Comparison of ENCODE assay signal across 18 cellular contexts in genomic region chr12:4120316-4120920, GRCh38.
DNase-seq lines count a peak whose midpoint lies in the region; ATAC-seq and TF ChIP-seq lines count a peak whose summit lies in the region.
"Had no signal": no experiment of that assay in that cellular context is flagged by ENCODE, and none has a peak within 500 bp of the region (broad histone marks: within the 10 kb centered on the region; RNA-seq: fewer than 3 reads in every experiment).

No MANE protein-coding gene starts in this region.

- H3K79me2 ChIP-seq in SK-N-SH (ENCODE audit: insufficient read depth) = no peaks in the 10 kb centered on the region

- peaks cover 54% of the 10 kb centered on the region for H3K4me1 Mint-ChIP-seq in T-helper 1 cell treated with Interleukin-12 subunit alpha and Interleukin-12 subunit beta and Interleukin-4 antibody, amounts not matched to agents 30 μg/mL and 1 μg/mL, for 36 hours (ENCODE audit: low read depth)
- H3K4me1 Mint-ChIP-seq in activated T-helper 1 cell treated with anti-CD3 and anti-CD28 coated beads, Interleukin-12 subunit alpha, Interleukin-12 subunit beta, Interleukin-2, Interleukin-4 antibody, amounts not matched to agents 30 ng/mL and 10 ng/mL and 1 ng/mL, durations not matched to agents 14 hours and 24 hours and 36 hours (ENCODE audit: low read depth) = peaks cover 62% of the 10 kb centered on the region
- peaks cover 49 to 62% (median 53%) of the 10 kb centered on the region in 3 donors for H3K4me1 Mint-ChIP-seq in naive B cell

- H2AFZ ChIP-seq in SK-N-SH (ENCODE audit: low read depth) = no peak overlapping the region

- no peaks in the 10 kb centered on the region for H3F3A ChIP-seq in SK-N-SH (replicated peaks; ENCODE audit: insufficient read depth)

- H3K4me3 Mint-ChIP-seq in T-helper 1 cell treated with Interleukin-12 subunit alpha and Interleukin-12 subunit beta and Interleukin-4 antibody, amounts not matched to agents 30 μg/mL and 1 μg/mL, for 36 hours = no peak overlapping the region
- H3K4me3 Mint-ChIP-seq in activated T-helper 1 cell treated with anti-CD3 and anti-CD28 coated beads, Interleukin-12 subunit alpha, Interleukin-12 subunit beta, Interleukin-2, Interleukin-4 antibody, amounts not matched to agents 30 ng/mL and 10 ng/mL and 1 ng/mL, durations not matched to agents 14 hours and 24 hours and 36 hours = no peak overlapping the region
- H3K4me3 Mint-ChIP-seq in naive B cell = peak overlapping the region in 2 of 8 donors; percentile 52 to 54

- H3K27me3 Mint-ChIP-seq in T-helper 1 cell treated with Interleukin-12 subunit alpha and Interleukin-12 subunit beta and Interleukin-4 antibody, amounts not matched to agents 30 μg/mL and 1 μg/mL, for 36 hours (ENCODE audit: low read depth) = no peaks in the 10 kb centered on the region
- H3K27me3 Mint-ChIP-seq in activated T-helper 1 cell treated with anti-CD3 and anti-CD28 coated beads, Interleukin-12 subunit alpha, Interleukin-12 subunit beta, Interleukin-2, Interleukin-4 antibody, amounts not matched to agents 30 ng/mL and 10 ng/mL and 1 ng/mL, durations not matched to agents 14 hours and 24 hours and 36 hours (ENCODE audit: insufficient read depth) = no peaks in the 10 kb centered on the region
- no peaks in the 10 kb centered on the region for H3K27me3 Mint-ChIP-seq in naive B cell
- H3K27me3 Mint-ChIP-seq: activated T-cell treated with anti-CD3 and anti-CD28 coated beads, Interleukin-2, amount 50 U/mL, for 24 hours had no signal

- peaks cover 4% of the 10 kb centered on the region for H3K36me3 Mint-ChIP-seq in T-helper 1 cell treated with Interleukin-12 subunit alpha and Interleukin-12 subunit beta and Interleukin-4 antibody, amounts not matched to agents 30 μg/mL and 1 μg/mL, for 36 hours (ENCODE audit: low read depth)
- H3K36me3 Mint-ChIP-seq in activated T-helper 1 cell treated with anti-CD3 and anti-CD28 coated beads, Interleukin-12 subunit alpha, Interleukin-12 subunit beta, Interleukin-2, Interleukin-4 antibody, amounts not matched to agents 30 ng/mL and 10 ng/mL and 1 ng/mL, durations not matched to agents 14 hours and 24 hours and 36 hours (ENCODE audit: low read depth) = no peaks in the 10 kb centered on the region
- no peaks in the 10 kb centered on the region for H3K36me3 Mint-ChIP-seq in naive B cell

- no peaks in the 10 kb centered on the region for H3K4me1 ChIP-seq in SK-N-SH (ENCODE audit: control insufficient read depth in 1 of 2, insufficient read depth in 2 of 2, low read depth in 1 of 2, low read length in 1 of 2)

- peak overlapping the region; percentile 60 for H3K27ac Mint-ChIP-seq in T-helper 1 cell treated with Interleukin-12 subunit alpha and Interleukin-12 subunit beta and Interleukin-4 antibody, amounts not matched to agents 30 μg/mL and 1 μg/mL, for 36 hours
- peak overlapping the region; percentile 32 for H3K27ac Mint-ChIP-seq in activated T-helper 1 cell treated with anti-CD3 and anti-CD28 coated beads, Interleukin-12 subunit alpha, Interleukin-12 subunit beta, Interleukin-2, Interleukin-4 antibody, amounts not matched to agents 30 ng/mL and 10 ng/mL and 1 ng/mL, durations not matched to agents 14 hours and 24 hours and 36 hours
- H3K27ac Mint-ChIP-seq in naive B cell = peak overlapping the region in 4 of 6 donors; percentile 41 to 86 (median 80)

- TF ChIP-seq CTCF in SK-N-SH (IDR thresholded peaks at IDR 0.05) = no peak

- no peaks in the 10 kb centered on the region for H3K9me3 Mint-ChIP-seq in T-helper 1 cell treated with Interleukin-12 subunit alpha and Interleukin-12 subunit beta and Interleukin-4 antibody, amounts not matched to agents 30 μg/mL and 1 μg/mL, for 36 hours
- H3K9me3 Mint-ChIP-seq in activated T-helper 1 cell treated with anti-CD3 and anti-CD28 coated beads, Interleukin-12 subunit alpha, Interleukin-12 subunit beta, Interleukin-2, Interleukin-4 antibody, amounts not matched to agents 30 ng/mL and 10 ng/mL and 1 ng/mL, durations not matched to agents 14 hours and 24 hours and 36 hours = no peaks in the 10 kb centered on the region
- H3K9me3 Mint-ChIP-seq in naive B cell = no peaks in the 10 kb centered on the region

- no peak for TF ChIP-seq EP300 in SK-N-SH (IDR thresholded peaks at IDR 0.05; ENCODE audit: borderline replicate concordance in 1 of 2, low read depth in 1 of 2, low read length in 1 of 2)

- intact Hi-C loops in activated T-helper 1 cell treated with anti-CD3 and anti-CD28 coated beads, Interleukin-12 subunit alpha, Interleukin-12 subunit beta, Interleukin-2, Interleukin-4 antibody, amounts not matched to agents 30 ng/mL and 10 ng/mL and 1 ng/mL, durations not matched to agents 14 hours and 24 hours and 36 hours (cut with micrococcal nuclease) = no loop called here

- WGBS in SK-N-SH (ENCODE audit: low lambda C conversion rate) = 10% methylated on average over 4 of the region's 5 CpGs

- H3K27ac ChIP-seq in SK-N-SH (ENCODE audit: low read depth in 2 of 2, low read length in 1 of 2) = no peak overlapping the region
- H3K27ac ChIP-seq: 22Rv1, brain microvascular endothelial cell, spleen had no signal

- no peaks in the 10 kb centered on the region for H3K36me3 ChIP-seq in SK-N-SH (replicated peaks in 1 of 2; ENCODE audit: control insufficient read depth in 1 of 2, insufficient read depth in 2 of 2, low read length in 1 of 2)
- H3K36me3 ChIP-seq: brain microvascular endothelial cell, spleen had no signal

- CTCF ChIA-PET in SK-N-SH (lab: Yijun Ruan, JAX) = no interaction called here

- H3K9me3 ChIP-seq in SK-N-SH = no peaks in the 10 kb centered on the region
- H3K9me3 ChIP-seq: Caco-2, spleen had no signal

- H3K9ac ChIP-seq in SK-N-SH = no peak overlapping the region

- no peak for DNase-seq in T-helper 1 cell
- DNase-seq in GDM1 (lab: John Stamatoyannopoulos, UW) = peak; percentile 9
- no peak for DNase-seq in activated T-helper 1 cell treated with anti-CD3 and anti-CD28 coated beads, Interleukin-12 subunit alpha, Interleukin-12 subunit beta, Interleukin-2, Interleukin-4 antibody, amounts not matched to agents 30 ng/mL and 10 ng/mL and 1 ng/mL, durations not matched to agents 14 hours and 24 hours and 36 hours (ENCODE audit: low spot score)
- no peak for DNase-seq in naive B cell
- DNase-seq in RPMI8226 = no peak
- DNase-seq in SK-N-SH = no peak
- DNase-seq in activated T-cell treated with anti-CD3 and anti-CD28 coated beads, Interleukin-2, amount 50 U/mL, for 48 hours = no peak
- DNase-seq: activated T-cell treated with anti-CD3 and anti-CD28 coated beads, Interleukin-2, amount 50 U/mL, for 24 hours; brain microvascular endothelial cell; cortex of kidney; H7; left cardiac atrium; NCI-H510A treated with DMSO at 0.1 percent for 48 hours; spleen; stimulated activated CD4-positive, alpha-beta T cell treated with anti-CD3 and anti-CD28 coated beads, Interleukin-4, amount 100 ng/mL, for 24 hours had no signal

- H3K4me3 ChIP-seq in SK-N-SH (ENCODE audit: low read depth in 2 of 2, low read length in 1 of 2) = no peak overlapping the region
- H3K4me3 ChIP-seq: spleen had no signal

- no peaks in the 10 kb centered on the region for H3K9me2 ChIP-seq in SK-N-SH

- no peak overlapping the region for H3K4me2 ChIP-seq in SK-N-SH

- POLR2A ChIA-PET in SK-N-SH (lab: Yijun Ruan, JAX) = no interaction called here

- no peak for TF ChIP-seq RAD21 in SK-N-SH (IDR thresholded peaks at IDR 0.05; ENCODE audit: low read length)

- ATAC-seq in naive B cell (ENCODE audit: low read depth in 2 of 2) = no peak
- ATAC-seq: left cardiac atrium had no signal

- 0 out of 2 replicates have a peak, but pooled peaks cover 4% of the 10 kb centered on the region for H4K20me1 ChIP-seq in SK-N-SH (ENCODE audit: insufficient read depth)

- H3K27me3 ChIP-seq in SK-N-SH (ENCODE audit: insufficient read depth) = peaks cover 39% of the 10 kb centered on the region
- H3K27me3 ChIP-seq: brain microvascular endothelial cell had no signal

TF ChIP-seq in SK-N-SH, 30 proteins besides CTCF, POLR2A, EP300 and RAD21:
- TF ChIP-seq, protein P1, sequence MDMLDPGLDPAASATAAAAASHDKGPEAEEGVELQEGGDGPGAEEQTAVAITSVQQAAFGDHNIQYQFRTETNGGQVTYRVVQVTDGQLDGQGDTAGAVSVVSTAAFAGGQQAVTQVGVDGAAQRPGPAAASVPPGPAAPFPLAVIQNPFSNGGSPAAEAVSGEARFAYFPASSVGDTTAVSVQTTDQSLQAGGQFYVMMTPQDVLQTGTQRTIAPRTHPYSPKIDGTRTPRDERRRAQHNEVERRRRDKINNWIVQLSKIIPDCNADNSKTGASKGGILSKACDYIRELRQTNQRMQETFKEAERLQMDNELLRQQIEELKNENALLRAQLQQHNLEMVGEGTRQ (IDR thresholded peaks at IDR 0.05; ENCODE audit: borderline replicate concordance, low read depth, low read length) = no peak
- no peak for TF ChIP-seq FOXJ3 (CRISPR knock-in tag; IDR thresholded peaks at IDR 0.05)
- TF ChIP-seq JUND (IDR thresholded peaks at IDR 0.05) = no peak
- TF ChIP-seq FOSL2 (IDR thresholded peaks at IDR 0.05; ENCODE audit: borderline replicate concordance, low read depth) = no peak
- TF ChIP-seq YY1 (IDR thresholded peaks at IDR 0.05; ENCODE audit: low read depth) = no peak
- no peak for TF ChIP-seq SIN3A (IDR thresholded peaks at IDR 0.05; ENCODE audit: borderline replicate concordance, low read depth, low read length)
- no peak for TF ChIP-seq MXI1 (IDR thresholded peaks at IDR 0.05; ENCODE audit: low read depth, low read length)
- no peak for TF ChIP-seq TAF1 (IDR thresholded peaks at IDR 0.05; ENCODE audit: borderline replicate concordance, low read depth, low read length)
- no peak for TF ChIP-seq POLR2AphosphoS5 (IDR thresholded peaks at IDR 0.05; ENCODE audit: low read depth, low read length)
TF ChIP-seq in SK-N-SH: peak in this region for 0.
